ENCODE assay signal across 16 cellular contexts in genomic region chr1:230071316-230071715, GRCh38. TPM values are rescaled to one million over a fixed set of nuclear protein-coding genes. Genes with fewer than 3 reads are reported as not detected.
DNase-seq lines count a peak whose midpoint lies in the region; ATAC-seq and TF ChIP-seq lines count a peak whose summit lies in the region.
"Had no signal": no experiment of that assay in that cellular context is flagged by ENCODE, and none has a peak within 500 bp of the region (broad histone marks: within the 10 kb centered on the region; RNA-seq: fewer than 3 reads in every experiment).

No MANE protein-coding gene starts in this region.

- no peak overlapping the region for H2BK20ac ChIP-seq in IMR-90 (ENCODE audit: low read depth, low read length)

- no peaks in the 10 kb centered on the region for H3K27me3 ChIP-seq in IMR-90 (ENCODE audit: control insufficient read depth, insufficient read depth, low read length)
- no peaks in the 10 kb centered on the region for H3K27me3 ChIP-seq in body of pancreas
- H3K27me3 ChIP-seq in psoas muscle (ENCODE audit: insufficient read depth in 3 of 3, low read length in 2 of 3) = no peaks in the 10 kb centered on the region

- TF ChIP-seq CTCF in IMR-90 (conservative IDR thresholded peaks at IDR 0.05; ENCODE audit: low read depth, low read length) (no peak), body of pancreas (IDR thresholded peaks at IDR 0.05) (no peak), psoas muscle (IDR thresholded peaks at IDR 0.05) (no peak)

- H4K20me1 ChIP-seq in IMR-90 (ENCODE audit: insufficient read depth, low read length) = peaks cover 66% of the 10 kb centered on the region

- peak overlapping the region; percentile 54; the same call in 1 of the 2 replicates for H3K23ac ChIP-seq in IMR-90 (ENCODE audit: low read depth, low read length)

- no TSS peak for BruUV-seq in IMR-90 (replicated peaks; lab: Mats Ljungman, UMichigan)

- ATAC-seq in IMR-90 (ENCODE audit: low read depth) (no peak), body of pancreas (no peak), psoas muscle (no peak), GM19035 (IDR thresholded peaks at IDR 0.05; ENCODE audit: unreplicated experiment) (no peak)

- H3K9ac ChIP-seq in IMR-90 (ENCODE audit: low read depth, low read length) = no peak overlapping the region

- H2AK5ac ChIP-seq in IMR-90 (ENCODE audit: low read depth, low read length) = peak overlapping the region; percentile 23; the same call in 1 of the 2 replicates

- H3K27ac Mint-ChIP-seq in activated T-cell treated with anti-CD3 and anti-CD28 coated beads, Interleukin-2, amount 50 U/mL, for 24 hours = peak overlapping the region; percentile 37

- H3K9me3 Mint-ChIP-seq in activated T-cell treated with anti-CD3 and anti-CD28 coated beads, Interleukin-2, amount 50 U/mL, for 24 hours = no peaks in the 10 kb centered on the region

- no peak overlapping the region for H2AFZ ChIP-seq in IMR-90 (replicated peaks; ENCODE audit: low read length, poor library complexity)

- no peak for TF ChIP-seq RAD21 in IMR-90 (IDR thresholded peaks at IDR 0.05; ENCODE audit: low read length)

- POLR2A ChIA-PET in IMR-90 (lab: Charles Lee; ENCODE audit: unreplicated experiment) = no interaction called here

- H3K4ac ChIP-seq in IMR-90 (ENCODE audit: low read depth, low read length) = no peak overlapping the region

- intact Hi-C loops in IMR-90 (cut with micrococcal nuclease) = loop anchor here (2.0 kb wide), 1 partner anchor 95 kb away; no protein-coding TSS in a partner anchor
- intact Hi-C loops in body of pancreas (cut with DNase I) = no loop called here
- intact Hi-C loops in psoas muscle (cut with DNase I) = no loop called here

- no CpG with 5 or more reads among the region's 7 CpGs for WGBS in IMR-90 (ENCODE audit: extremely low coverage in 2 of 2, insufficient read length in 1 of 2), 2 experiments
- WGBS in body of pancreas, 2 donors = 47 to 48% methylated on average over 7 of the region's 7 CpGs
- 74 to 89% (median 77%) methylated on average over 7 of the region's 7 CpGs for WGBS in psoas muscle, 3 donors

- no peak overlapping the region for H2AK9ac ChIP-seq in IMR-90 (replicated peaks; ENCODE audit: low read depth, low read length, poor library complexity)

- H3K79me1 ChIP-seq in IMR-90 (ENCODE audit: low read depth in 1 of 2, low read length in 2 of 2) = peaks cover 13 to 78% of the 10 kb centered on the region in 2 experiments

- H3K4me3 ChIP-seq in IMR-90 (ENCODE audit: insufficient read depth, low read depth, low read length) = no peak overlapping the region
- no peak overlapping the region for H3K4me3 ChIP-seq in body of pancreas
- no peak overlapping the region for H3K4me3 ChIP-seq in psoas muscle

- no peak overlapping the region for H3K56ac ChIP-seq in IMR-90 (ENCODE audit: extremely low read depth, insufficient read depth, low read length)

- no peak for TF ChIP-seq POLR2A in IMR-90 (IDR thresholded peaks at IDR 0.05; ENCODE audit: low read depth, low read length)
- TF ChIP-seq POLR2A in body of pancreas (IDR thresholded peaks at IDR 0.05) = no peak

- H3K4me3 Mint-ChIP-seq in activated T-cell treated with anti-CD3 and anti-CD28 coated beads, Interleukin-2, amount 50 U/mL, for 24 hours = no peak overlapping the region

- DNase-seq in activated T-cell treated with anti-CD3 and anti-CD28 coated beads, Interleukin-2, amount 50 U/mL, for 24 hours = no peak
- no peak for DNase-seq in activated T-cell treated with anti-CD3 and anti-CD28 coated beads, Interleukin-2, amount 50 U/mL, for 1 hour
- DNase-seq in IMR-90 (no peak), body of pancreas (no peak), psoas muscle (no peak), DMS114 treated with DMSO at 0.1 percent for 48 hours (lab: John Stamatoyannopoulos, UW; ENCODE audit: unreplicated experiment) (no peak), SKM-1 treated with dmso at 0.1 percent for 144 hours (lab: John Stamatoyannopoulos, UW; ENCODE audit: unreplicated experiment) (no peak)
- DNase-seq: DMS79; Kasumi-1; NCI-H1436 treated with DMSO at 0.1 percent for 48 hours; NCI-H2081 treated with DMSO at 0.1 percent for 48 hours; NCI-H226; NCI-H526 treated with DMSO at 0.1 percent for 48 hours; NK-92 treated with Interleukin-12 subunit alpha and Interleukin-12 subunit beta, amount 100 ng/mL, for 24 hours; OCI-M1 had no signal

- no peaks in the 10 kb centered on the region for H3K27me3 Mint-ChIP-seq in activated T-cell treated with anti-CD3 and anti-CD28 coated beads, Interleukin-2, amount 50 U/mL, for 24 hours

- CTCF ChIA-PET in IMR-90 (lab: Yijun Ruan, JAX) = interaction anchor here (0.8 kb wide), 1 partner anchor 34 kb away, joined by 3 read pairs; no protein-coding TSS in a partner anchor

- in situ Hi-C loops in IMR-90 (cut with MboI; ENCODE audit: low sequenced_read_pairs) = no loop called here

- no peak overlapping the region for H4K5ac ChIP-seq in IMR-90 (ENCODE audit: low read depth, low read length)

- H2BK15ac ChIP-seq in IMR-90 (ENCODE audit: low read depth, low read length) = no peak overlapping the region

- H2BK5ac ChIP-seq in IMR-90 (ENCODE audit: low read depth, low read length, poor library complexity, severe bottlenecking) = no peak overlapping the region

- no peak overlapping the region for H2BK120ac ChIP-seq in IMR-90 (ENCODE audit: low read depth, low read length)

- H3K9me1 ChIP-seq in IMR-90 (ENCODE audit: insufficient read depth, low read length) = peaks cover 34% of the 10 kb centered on the region

- H3K9me3 ChIP-seq in IMR-90 (ENCODE audit: control insufficient read depth, insufficient read depth, low read length) = no peaks in the 10 kb centered on the region
- H3K9me3 ChIP-seq in body of pancreas = no peaks in the 10 kb centered on the region
- no peaks in the 10 kb centered on the region for H3K9me3 ChIP-seq in psoas muscle

- no peak overlapping the region for H4K8ac ChIP-seq in IMR-90 (ENCODE audit: low read depth in 2 of 2, low read length in 2 of 2)

- H3K36me3 ChIP-seq in IMR-90 (ENCODE audit: control insufficient read depth, insufficient read depth, low read length) (peaks cover 2% of the 10 kb centered on the region; the same call in 1 of the 2 replicates), body of pancreas (replicated peaks in 1 of 2; ENCODE audit: insufficient read depth in 1 of 2, low read depth in 2 of 2) (no peaks in the 10 kb centered on the region), psoas muscle (ENCODE audit: insufficient read depth in 1 of 2, low read depth in 1 of 2) (no peaks in the 10 kb centered on the region)

- H3K18ac ChIP-seq in IMR-90 (ENCODE audit: low read depth, low read length) = no peak overlapping the region

- H3K27ac ChIP-seq in IMR-90 (ENCODE audit: insufficient read depth, low read length) (no peak overlapping the region), body of pancreas (peak overlapping the region in 3 of 4 donors; percentile 30 to 92 (median 35)), psoas muscle (peak overlapping the region; percentile 91)

- dilution Hi-C loops in IMR-90 (cut with HindIII; ENCODE audit: low sequenced_read_pairs, unreplicated experiment) = no loop called here

- H3K4me1 ChIP-seq in IMR-90 (ENCODE audit: control insufficient read depth, insufficient read depth, low read length) (peaks cover 23% of the 10 kb centered on the region), body of pancreas (peaks cover 80% of the 10 kb centered on the region), psoas muscle (peaks cover 60% of the 10 kb centered on the region)

- no peak overlapping the region for H3K14ac ChIP-seq in IMR-90 (replicated peaks; ENCODE audit: low read depth, low read length)

- H4K91ac ChIP-seq in IMR-90 (ENCODE audit: insufficient read depth, low read depth, low read length) = no peak overlapping the region; the same call in 1 of the 2 replicates

- H3K36me3 Mint-ChIP-seq in activated T-cell treated with anti-CD3 and anti-CD28 coated beads, Interleukin-2, amount 50 U/mL, for 24 hours (ENCODE audit: low read depth) = peaks cover 39% of the 10 kb centered on the region

- H3K4me2 ChIP-seq in IMR-90 (ENCODE audit: low read depth, low read length) = peak overlapping the region; percentile 37; the same call in 1 of the 2 replicates

- H3K4me1 Mint-ChIP-seq in activated T-cell treated with anti-CD3 and anti-CD28 coated beads, Interleukin-2, amount 50 U/mL, for 24 hours (ENCODE audit: low read depth) = peaks cover 70% of the 10 kb centered on the region

TF ChIP-seq in IMR-90, 13 proteins besides CTCF, POLR2A, EP300 and RAD21 (continues in another document):
- TF ChIP-seq BHLHE40 (IDR thresholded peaks at IDR 0.05; ENCODE audit: low read depth, low read length) (no peak), SMC3 (IDR thresholded peaks at IDR 0.05; ENCODE audit: low read depth, low read length) (no peak), USF2 (IDR thresholded peaks at IDR 0.05; ENCODE audit: low read depth, low read length) (no peak), RCOR1 (IDR thresholded peaks at IDR 0.05; ENCODE audit: insufficient replicate concordance, low read length) (no peak), RFX5 (IDR thresholded peaks at IDR 0.05; ENCODE audit: low read depth, low read length) (no peak), CEBPB (IDR thresholded peaks at IDR 0.05; ENCODE audit: low read depth, low read length) (no peak), FOS (IDR thresholded peaks at IDR 0.05; ENCODE audit: low read depth, low read length) (no peak), NFE2L2 (IDR thresholded peaks at IDR 0.05; ENCODE audit: low read depth, low read length) (no peak), CHD1 (IDR thresholded peaks at IDR 0.05; ENCODE audit: low read depth, low read length) (no peak), MXI1 (IDR thresholded peaks at IDR 0.05; ENCODE audit: borderline replicate concordance, low read depth, low read length) (no peak)

RNA-seq across cellular contexts. Expression of gene GALNT2, which starts 4.3 kb away (rescaled TPM):
- total RNA-seq in IMR-90 (2012; rRNA removed) = 50.4 and 58.6 TPM in 2 replicates
- polyA plus RNA-seq in IMR-90 (2012; rRNA removed) = 170 and 189 TPM in 2 replicates
- 173 and 231 TPM in 2 replicates for polyA plus RNA-seq in IMR-90 (2012; cell fraction: cytosol; rRNA removed)
- 130 and 137 TPM in 2 replicates for polyA plus RNA-seq in IMR-90 (2012; cell fraction: nucleus; rRNA removed; ENCODE audit: low replicate concordance)
- total RNA-seq in body of pancreas = 10 to 100 TPM; 45.9 to 68.6 TPM
- 10 to 100 TPM; 49.4 to 88.7 (median 79.6) TPM for total RNA-seq in psoas muscle
- 10 to 100 TPM; 43.7 to 77.0 (median 63.8) TPM for polyA plus RNA-seq in psoas muscle
